ENCODE assay signal across 20 cellular contexts in the genomic region with DNA sequence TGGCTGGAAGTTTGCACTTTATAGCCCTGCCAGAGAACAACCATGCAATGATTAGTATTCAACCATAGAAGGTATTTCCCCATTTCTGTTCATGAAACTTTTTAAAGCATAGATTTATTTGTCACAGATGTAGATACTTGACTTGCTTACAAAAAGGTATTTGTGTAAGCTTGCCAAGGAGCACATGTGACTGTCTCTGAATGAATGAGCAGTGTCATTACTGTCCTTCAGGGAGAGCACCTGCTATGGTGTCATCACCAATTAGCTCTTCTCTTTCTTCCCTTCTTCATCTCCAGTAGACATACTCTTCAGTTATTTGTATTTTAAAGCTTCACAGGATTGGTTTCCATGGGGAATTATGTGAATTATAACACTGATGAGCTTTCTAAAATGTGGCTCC.
"Had no signal": no experiment of that assay in that cellular context is flagged by ENCODE, and none has a peak within 500 bp of the region (broad histone marks: within the 10 kb centered on the region; RNA-seq: fewer than 3 reads in every experiment).

No MANE protein-coding gene starts in this region.

- DNase-seq: activated CD4-positive, alpha-beta memory T cell treated with anti-CD3 and anti-CD28 coated beads for 36 hours; activated CD4-positive, alpha-beta T cell treated with anti-CD3 and anti-CD28 coated beads, Interleukin-2, amount 10 ng/mL, durations not matched to agents 7 days and 5 days; activated CD4-positive, CD25-positive, alpha-beta regulatory T cell; activated CD8-positive, alpha-beta memory T cell treated with anti-CD3 and anti-CD28 coated beads for 24 hours; activated effector memory CD4-positive, alpha-beta T cell treated with anti-CD3 and anti-CD28 coated beads, Interleukin-2, amount 50 U/mL, for 16 hours; activated naive CD4-positive, alpha-beta T cell treated with Interleukin-2 at 50 U/mL for 16 hours; activated T-cell treated with anti-CD3 and anti-CD28 coated beads, Interleukin-2, amount 50 U/mL, for 4 hours; amygdala; central memory CD4-positive, alpha-beta T cell; NCI-H1092; NCI-H1417; NCI-H1930; NCI-H2171; NCI-H2227 treated with DMSO at 0.1 percent for 48 hours; NCI-H446 treated with DMSO at 0.1 percent for 48 hours; NCI-H526 treated with DMSO at 0.1 percent for 48 hours; PC-9; SHP77 treated with DMSO at 0.1 percent for 48 hours; T-helper 17 cell; T1000 had no signal

- ATAC-seq: activated T-cell treated with anti-CD3 and anti-CD28 coated beads, Interleukin-2, amount 50 U/mL, for 4 hours; T-helper 17 cell had no signal
